In genomic region chr20:18793625-18794427, GRCh38 we compare ENCODE assay signal across 8 cellular contexts. TPM values are rescaled to one million over a fixed set of nuclear protein-coding genes. Genes with fewer than 3 reads are reported as not detected.
DNase-seq lines count a peak whose midpoint lies in the region; TF ChIP-seq lines count a peak whose summit lies in the region.

No MANE protein-coding gene starts in this region.

- H3K4me3 ChIP-seq in MM.1S (ENCODE audit: low read length) (peak overlapping the region; percentile 81), SJCRH30 (peak overlapping the region; percentile 71)

- peaks cover 12% of the 10 kb centered on the region for H3K4me1 Mint-ChIP-seq in activated naive CD4-positive, alpha-beta T cell treated with anti-CD3 and anti-CD28 coated beads, Interleukin-2, amount 10 ng/mL, durations not matched to agents 7 days and 5 days

- H3K9ac ChIP-seq in MM.1S (ENCODE audit: low read length), result peak overlapping the region; percentile 75

- peak overlapping the region; percentile 96 for H3K27ac Mint-ChIP-seq in activated naive CD4-positive, alpha-beta T cell treated with anti-CD3 and anti-CD28 coated beads, Interleukin-2, amount 10 ng/mL, durations not matched to agents 7 days and 5 days

- CTCF ChIA-PET in activated naive CD4-positive, alpha-beta T cell treated with anti-CD3 and anti-CD28 coated beads, Interleukin-2, amount 10 ng/mL, durations not matched to agents 7 days and 5 days (lab: Charles Lee), result interaction anchor here (0.8 kb wide), 1 partner anchor 506 kb away, joined by 3 read pairs; the partner anchor contains the start of gene ZNF133

- H3K27me3 Mint-ChIP-seq in activated naive CD4-positive, alpha-beta T cell treated with anti-CD3 and anti-CD28 coated beads, Interleukin-2, amount 10 ng/mL, durations not matched to agents 7 days and 5 days, result peaks cover 16% of the 10 kb centered on the region

- H3F3A ChIP-seq in MM.1S (ENCODE audit: insufficient read depth, low read length), result no peaks in the 10 kb centered on the region

- no peaks in the 10 kb centered on the region for H4K20me1 ChIP-seq in MM.1S (ENCODE audit: insufficient read depth, low read length)

- H3K27me3 ChIP-seq in MM.1S (replicated peaks; ENCODE audit: insufficient read depth, low read length), result no peaks in the 10 kb centered on the region
- H3K27me3 ChIP-seq in SJCRH30, result no peaks in the 10 kb centered on the region

- H3K4me2 ChIP-seq in MM.1S (ENCODE audit: low read depth, low read length), result peak overlapping the region; percentile 68

- DNase-seq in GM03348 (ENCODE audit: low spot score) (peak; percentile 93), HCEC 1CT (peak; percentile 90), MM.1S (peak; percentile 97), SJCRH30 (peak; percentile 91 to 97), globus pallidus (ENCODE audit: low spot score) (peak; percentile 96), nucleus accumbens (lab: John Stamatoyannopoulos, UW) (peak; percentile 43 to 96 (median 85))
- peak; percentile 92 for DNase-seq in activated naive CD4-positive, alpha-beta T cell treated with anti-CD3 and anti-CD28 coated beads, Interleukin-2, amount 10 ng/mL, durations not matched to agents 7 days and 5 days

- no peaks in the 10 kb centered on the region for H3K9me3 Mint-ChIP-seq in activated naive CD4-positive, alpha-beta T cell treated with anti-CD3 and anti-CD28 coated beads, Interleukin-2, amount 10 ng/mL, durations not matched to agents 7 days and 5 days

- H3K9me3 ChIP-seq in MM.1S (replicated peaks; ENCODE audit: insufficient read depth, low read length) (no peaks in the 10 kb centered on the region), SJCRH30 (replicated peaks) (no peaks in the 10 kb centered on the region)

- H3K4me1 ChIP-seq in MM.1S (ENCODE audit: low read length), result peaks cover 4% of the 10 kb centered on the region
- H3K4me1 ChIP-seq in SJCRH30, result peaks cover 19% of the 10 kb centered on the region

- no peaks in the 10 kb centered on the region for H3K79me2 ChIP-seq in MM.1S (ENCODE audit: low read length)

- H2AFZ ChIP-seq in MM.1S (ENCODE audit: low read length), result peak overlapping the region; percentile 64

- no peaks in the 10 kb centered on the region for H3K9me2 ChIP-seq in MM.1S (replicated peaks; ENCODE audit: insufficient read depth, low read length)

- H3K4me3 Mint-ChIP-seq in activated naive CD4-positive, alpha-beta T cell treated with anti-CD3 and anti-CD28 coated beads, Interleukin-2, amount 10 ng/mL, durations not matched to agents 7 days and 5 days, result peak overlapping the region; percentile 91

- peaks cover 3% of the 10 kb centered on the region for H3K36me3 Mint-ChIP-seq in activated naive CD4-positive, alpha-beta T cell treated with anti-CD3 and anti-CD28 coated beads, Interleukin-2, amount 10 ng/mL, durations not matched to agents 7 days and 5 days

- TF ChIP-seq CTCF in MM.1S (IDR thresholded peaks at IDR 0.05; ENCODE audit: low read length), result peak; percentile 34

- peak overlapping the region; percentile 58; the same call in 1 of the 2 replicates for H3K27ac ChIP-seq in MM.1S (ENCODE audit: low read length)
- H3K27ac ChIP-seq in SJCRH30, result peak overlapping the region; percentile 98
- H3K27ac ChIP-seq in temporal lobe (ENCODE audit: low read depth, low read length), result peak overlapping the region; percentile 45

- H3K36me3 ChIP-seq in MM.1S (replicated peaks; ENCODE audit: insufficient read depth, low read length) (no peaks in the 10 kb centered on the region), SJCRH30 (no peaks in the 10 kb centered on the region)

RNA-seq across cellular contexts. Expression of gene SCP2D1, which starts 19.8 kb away (rescaled TPM):
- not detected in 2 replicates for total RNA-seq in SJCRH30 (2014; rRNA removed; shearing (Covaris generic))
- not detected for total RNA-seq in temporal lobe

Comparison
In these comparisons a context has a peak if more than half of its experiments do, and no peak if none do; other contexts are left out.
1. Peak in every context shown above with its lines: DNase-seq, H3K4me3 ChIP-seq and H3K27ac ChIP-seq.
2. H3K27ac ChIP-seq: peak in every context shown above with its lines; median percentile 98 in SJCRH30; 58 in MM.1S; 45 in temporal lobe.